ENCODE assay signal across 22 cellular contexts in the genomic region with DNA sequence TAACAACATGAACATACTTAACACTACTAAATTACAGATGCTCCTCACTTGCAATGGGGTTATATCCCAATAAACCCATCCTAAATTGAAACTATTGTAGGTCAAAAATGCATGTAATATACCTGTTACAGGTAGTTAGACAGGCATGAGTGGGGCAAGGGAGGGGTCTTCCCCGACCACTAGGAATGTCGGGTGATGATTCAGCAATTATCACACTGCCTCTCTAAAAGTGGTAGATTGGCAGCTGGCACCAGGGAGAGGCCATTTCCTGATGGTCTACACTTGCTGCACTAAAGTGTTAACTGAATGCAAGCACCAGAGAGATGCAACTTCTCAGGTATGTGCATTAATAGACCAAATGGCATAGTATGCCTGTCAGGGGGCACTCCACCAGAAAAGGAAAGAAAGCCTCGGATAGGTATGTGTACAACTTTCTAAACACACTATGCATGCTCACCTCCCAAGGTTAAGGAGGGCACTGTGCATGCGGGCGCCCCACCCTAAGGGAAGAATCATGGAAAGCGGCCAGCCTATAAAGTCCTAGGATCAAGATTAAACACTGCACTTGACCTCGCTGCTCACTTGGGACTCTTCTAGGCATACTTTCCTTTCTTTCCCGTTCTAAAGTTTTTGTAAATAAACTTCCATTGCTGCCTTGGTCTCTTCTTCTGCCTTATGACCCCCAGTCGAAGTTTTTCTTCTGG.
"Had no signal": no experiment of that assay in that cellular context is flagged by ENCODE, and none has a peak within 500 bp of the region (broad histone marks: within the 10 kb centered on the region; RNA-seq: fewer than 3 reads in every experiment).

No MANE protein-coding gene starts in this region.

- DNase-seq: Kasumi-1, MM.1S, NCI-H1092 treated with DMSO at 0.1 percent for 48 hours, NCI-H1417, NCI-H1436 treated with DMSO at 0.1 percent for 48 hours, NCI-H1694, NCI-H1930, NCI-H2081, NCI-H2107, NCI-H2227 treated with DMSO at 0.1 percent for 48 hours, NCI-H524, NCI-H69, NCI-H774, Right ventricle myocardium superior, RPMI8226, SIG-M5 had no signal

- H3K9ac ChIP-seq: KMS-11 had no signal

- H3K4me1 ChIP-seq: SJSA1 had no signal

- H3K9me3 ChIP-seq: SJSA1 had no signal

- FAIRE-seq: HTR-8/SVneo, RCC 7860 had no signal

- H3K27ac ChIP-seq: HL-60, KMS-11, SJSA1, SK-N-MC had no signal

- H3K4me2 ChIP-seq: KMS-11 had no signal

- H3K4me3 ChIP-seq: SJSA1, SK-N-MC had no signal

- H3K36me3 ChIP-seq: SJSA1 had no signal

- H3K27me3 ChIP-seq: SJSA1 had no signal
